Comparison of ENCODE assay signal across 8 cellular contexts in the genomic region with DNA sequence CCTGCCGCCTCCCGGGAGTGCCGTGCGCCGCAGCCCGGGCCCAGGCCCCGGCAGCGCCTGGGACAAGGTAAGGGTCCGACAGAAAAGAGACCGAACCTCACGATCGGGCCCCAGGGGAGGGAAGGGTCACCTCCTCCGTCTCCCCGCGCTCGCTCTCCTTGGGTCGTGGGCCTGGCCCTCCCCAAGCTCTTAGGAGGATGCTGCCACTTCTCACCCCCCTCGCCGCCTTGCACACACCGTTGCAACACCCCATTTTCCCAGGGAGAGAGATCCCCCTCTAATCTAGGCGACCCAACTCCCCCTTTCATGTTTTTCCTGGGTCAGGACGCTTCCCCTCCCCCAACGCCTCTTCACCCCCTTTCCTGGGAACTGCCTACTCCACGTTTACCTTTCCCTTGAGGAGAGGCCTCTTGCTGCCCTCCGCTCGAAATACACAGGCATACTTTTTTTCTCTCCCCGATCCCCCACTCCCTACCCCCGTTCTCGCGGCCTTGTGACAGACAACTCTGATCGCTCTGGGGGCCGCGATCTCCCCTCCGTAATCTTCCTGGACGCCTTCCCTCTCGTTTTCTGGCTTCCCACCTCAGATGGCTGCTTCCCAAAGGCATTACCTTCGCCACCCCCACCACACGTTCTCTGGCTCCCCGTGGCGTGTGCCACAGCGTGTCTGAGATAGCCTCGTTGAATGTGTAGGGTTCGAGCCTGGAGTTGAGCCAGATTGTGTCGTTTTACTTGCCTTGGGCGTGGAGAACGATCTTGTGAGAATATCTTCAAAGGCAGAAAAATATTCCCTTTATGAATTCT. TPM values are rescaled to one million over a fixed set of nuclear protein-coding genes. Genes with fewer than 3 reads are reported as not detected.
DNase-seq lines count a peak whose midpoint lies in the region; ATAC-seq and TF ChIP-seq lines count a peak whose summit lies in the region.

No MANE protein-coding gene starts in this region.

- ATAC-seq in aorta (ENCODE audit: low FRiP score) (no peak), GM18858 (IDR thresholded peaks at IDR 0.05; ENCODE audit: unreplicated experiment) (no peak)

- H3K9me3 ChIP-seq in neutrophil = no peaks in the 10 kb centered on the region
- H3K9me3 ChIP-seq in aorta (ENCODE audit: control insufficient read depth, low read length) = no peaks in the 10 kb centered on the region

- H3K27me3 ChIP-seq in neutrophil = no peaks in the 10 kb centered on the region
- no peaks in the 10 kb centered on the region for H3K27me3 ChIP-seq in aorta (ENCODE audit: control insufficient read depth in 1 of 2, insufficient read depth in 2 of 2, low read length in 1 of 2)

- intact Hi-C loops in aorta (cut with DNase I) = loop anchor here in 1 of 2 donors (2.0 kb wide), 1 partner anchor 25 kb away; no protein-coding TSS in a partner anchor

- WGBS in aorta, 2 donors = 0 to 1% methylated on average over 46 of the region's 46 CpGs

- DNase-seq in NCI-H146 (lab: John Stamatoyannopoulos, UW) (peak; percentile 40), NCI-H146 treated with DMSO at 0.1 percent for 48 hours (lab: John Stamatoyannopoulos, UW; ENCODE audit: unreplicated experiment) (no peak), NOMO-1 treated with DMSO at 0.1 percent for 48 hours (lab: John Stamatoyannopoulos, UW; ENCODE audit: unreplicated experiment) (peak; percentile 17), foreskin fibroblast (peak in 1 of 2 donors; percentile 52), aorta (peak; percentile 74 to 77)
- peak in 3 of 4 experiments; percentile 5 to 39 (median 33) for DNase-seq in activated naive CD4-positive, alpha-beta T cell (lab: John Stamatoyannopoulos, UW)

- no peaks in the 10 kb centered on the region for H3K36me3 ChIP-seq in neutrophil
- no peaks in the 10 kb centered on the region for H3K36me3 ChIP-seq in aorta (ENCODE audit: control insufficient read depth in 1 of 2, insufficient read depth in 2 of 2, low read length in 1 of 2)

- H3K4me1 ChIP-seq in neutrophil (ENCODE audit: control insufficient read depth in 1 of 2, insufficient read depth in 1 of 2, low read depth in 1 of 2, low read length in 1 of 2) (peaks cover 72 to 74% of the 10 kb centered on the region in 2 experiments), aorta (ENCODE audit: control insufficient read depth in 1 of 2, insufficient read depth in 2 of 2, low read length in 2 of 2) (no peaks in the 10 kb centered on the region)

- TF ChIP-seq CTCF in foreskin fibroblast (IDR thresholded peaks at IDR 0.05; ENCODE audit: low read depth, low read length) (no peak), neutrophil (IDR thresholded peaks at IDR 0.05) (no peak)

- peak overlapping the region; percentile 99 for H3K27ac ChIP-seq in neutrophil
- H3K27ac ChIP-seq in aorta (ENCODE audit: low read depth in 1 of 2, low read length in 2 of 2) = peak overlapping the region; percentile 95 to 98

- peak overlapping the region; percentile 84 to 98 for H3K4me3 ChIP-seq in foreskin fibroblast (ENCODE audit: low read depth in 1 of 2, low read length in 2 of 2)
- peak overlapping the region; percentile 87 to 93 for H3K4me3 ChIP-seq in neutrophil (ENCODE audit: low read depth in 1 of 2, low read length in 1 of 2)
- H3K4me3 ChIP-seq in aorta (ENCODE audit: low read length in 2 of 2) = peak overlapping the region; percentile 36 to 91

RNA-seq across cellular contexts. Expression of a gene that starts 0.7 kb away (rescaled TPM):
- 100 to 1,000 TPM; 148 to 200 TPM for total RNA-seq in aorta
- polyA plus RNA-seq in aorta = 10 to 100 TPM; 13.9 to 37.3 TPM

RNA-seq across cellular contexts. Expression of a gene that starts 35.3 kb away (rescaled TPM):
- 10 to 100 TPM; 23.8 to 26.2 TPM for total RNA-seq in aorta
- polyA plus RNA-seq in aorta = 10 to 100 TPM; 16.9 to 22.5 TPM
